Comparison of ENCODE assay signal across 2 cellular contexts in genomic region chr16:85003723-85004586, GRCh38.
TF ChIP-seq lines count a peak whose summit lies in the region.

No MANE protein-coding gene starts in this region.

TF ChIP-seq in K562, 482 proteins besides CTCF, POLR2A, EP300 and RAD21:
- TF ChIP-seq HDGF (IDR thresholded peaks at IDR 0.05) (peak; percentile 74; the same call in 1 of the 2 replicates), BCL6 (CRISPR knock-in tag; IDR thresholded peaks at IDR 0.05) (no peak), CXXC5 (CRISPR knock-in tag; IDR thresholded peaks at IDR 0.05) (0 out of 2 replicates have a peak, but pooled peaks have one; percentile 11), SMARCA5 (IDR thresholded peaks at IDR 0.05) (no peak), ZNF395 (CRISPR knock-in tag; IDR thresholded peaks at IDR 0.05) (no peak), GATAD2B (IDR thresholded peaks at IDR 0.05; ENCODE audit: borderline replicate concordance) (no peak), RBM34 (IDR thresholded peaks at IDR 0.05; ENCODE audit: borderline replicate concordance, insufficient read depth, low read length) (no peak), HDAC1 (IDR thresholded peaks at IDR 0.05) (peak in 1 of 2 experiments; percentile 54; a peak in 1 of 4 replicates), KDM1A (IDR thresholded peaks at IDR 0.05) (peak; percentile 76 to 83; a peak in 3 of 4 replicates), MBD1 (CRISPR knock-in tag; IDR thresholded peaks at IDR 0.05) (no peak), ZNF282 (CRISPR knock-in tag; IDR thresholded peaks at IDR 0.05) (no peak), SMAD4 (CRISPR knock-in tag; conservative IDR thresholded peaks at IDR 0.05) (no peak), FOXK1 (CRISPR knock-in tag; IDR thresholded peaks at IDR 0.05; ENCODE audit: borderline replicate concordance) (no peak), SNIP1 (IDR thresholded peaks at IDR 0.05; ENCODE audit: low read depth) (no peak), RUNX1 (IDR thresholded peaks at IDR 0.05; ENCODE audit: low read depth) (no peak), ZNF277 (CRISPR knock-in tag; IDR thresholded peaks at IDR 0.05; ENCODE audit: borderline replicate concordance) (no peak)

TF ChIP-seq in HepG2, 621 proteins besides CTCF, POLR2A, EP300 and RAD21:
- no peak for TF ChIP-seq MYNN (CRISPR knock-in tag; IDR thresholded peaks at IDR 0.05; ENCODE audit: low read depth)
